In genomic region chr1:118963456-118964430, GRCh38 we compare ENCODE assay signal across 11 cellular contexts. TPM values are rescaled to one million over a fixed set of nuclear protein-coding genes. Genes with fewer than 3 reads are reported as not detected.
DNase-seq lines count a peak whose midpoint lies in the region; ATAC-seq and TF ChIP-seq lines count a peak whose summit lies in the region.
"Had no signal": no experiment of that assay in that cellular context is flagged by ENCODE, and none has a peak within 500 bp of the region (broad histone marks: within the 10 kb centered on the region; RNA-seq: fewer than 3 reads in every experiment).

No MANE protein-coding gene starts in this region.

- POLR2A ChIA-PET in WTC11 (lab: Charles Lee): no interaction called here

- ATAC-seq in Right ventricle myocardium inferior (peak; percentile 74), WTC11 (no peak), left cardiac atrium (peak; percentile 77 to 81), upper lobe of right lung (peak; percentile 47), HG03571 (IDR thresholded peaks at IDR 0.05; ENCODE audit: unreplicated experiment) (no peak), GM21825 (IDR thresholded peaks at IDR 0.05; ENCODE audit: unreplicated experiment) (no peak)

- peaks cover 46% of the 10 kb centered on the region for H3K27me3 ChIP-seq in left ventricle myocardium inferior (ENCODE audit: low read depth)
- H3K27me3 ChIP-seq in upper lobe of right lung: no peaks in the 10 kb centered on the region

- peaks cover 18% of the 10 kb centered on the region for H3K9me3 Mint-ChIP-seq in WTC11
- no peaks in the 10 kb centered on the region for H3K9me3 Mint-ChIP-seq in type B pancreatic cell

- H3K27ac ChIP-seq in left ventricle myocardium inferior (replicated peaks) (no peak overlapping the region), upper lobe of right lung (no peak overlapping the region)
- H3K27ac ChIP-seq: skin epidermis had no signal

- peaks cover 17% of the 10 kb centered on the region for H3K27me3 Mint-ChIP-seq in WTC11 (ENCODE audit: low read depth)
- peaks cover 22% of the 10 kb centered on the region for H3K27me3 Mint-ChIP-seq in type B pancreatic cell

- H3K36me3 ChIP-seq in left ventricle myocardium inferior: no peaks in the 10 kb centered on the region
- H3K36me3 ChIP-seq in upper lobe of right lung: no peaks in the 10 kb centered on the region

- TF ChIP-seq CTCF in left ventricle myocardium inferior (IDR thresholded peaks at IDR 0.05; ENCODE audit: borderline replicate concordance) (no peak), WTC11 (IDR thresholded peaks at IDR 0.05) (no peak), upper lobe of right lung (IDR thresholded peaks at IDR 0.05) (no peak), type B pancreatic cell (conservative IDR thresholded peaks at IDR 0.05) (no peak)

- H3K4me1 ChIP-seq in left ventricle myocardium inferior (no peaks in the 10 kb centered on the region), upper lobe of right lung (no peaks in the 10 kb centered on the region)

- CTCF ChIA-PET in WTC11 (lab: Charles Lee): no interaction called here

- H3K4me3 Mint-ChIP-seq in WTC11: no peak overlapping the region
- no peak overlapping the region for H3K4me3 Mint-ChIP-seq in type B pancreatic cell

- intact Hi-C loops in Right ventricle myocardium inferior (cut with DNase I) (no loop called here), left ventricle myocardium inferior (cut with micrococcal nuclease) (no loop called here), left cardiac atrium (cut with DNase I) (no loop called here), upper lobe of right lung (cut with DNase I) (no loop called here)

- H3K27ac Mint-ChIP-seq in WTC11 (no peak overlapping the region), type B pancreatic cell (no peak overlapping the region)

- H3K4me1 Mint-ChIP-seq in WTC11: peaks cover 36% of the 10 kb centered on the region
- peaks cover 13% of the 10 kb centered on the region for H3K4me1 Mint-ChIP-seq in type B pancreatic cell (ENCODE audit: unreplicated experiment)

- H3K4me3 ChIP-seq in left ventricle myocardium inferior (no peak overlapping the region), upper lobe of right lung (no peak overlapping the region)
- H3K4me3 ChIP-seq: skin epidermis had no signal

- DNase-seq in Right ventricle myocardium inferior (ENCODE audit: missing footprints) (no peak), left ventricle myocardium inferior (no peak), WTC11 (ENCODE audit: low spot score) (no peak), left cardiac atrium (no peak), upper lobe of right lung (no peak), type B pancreatic cell (ENCODE audit: extremely low spot score, unreplicated experiment) (no peak)
- DNase-seq: AML-193, NCI-H82 had no signal

- H3K9me3 ChIP-seq in left ventricle myocardium inferior (replicated peaks): no peaks in the 10 kb centered on the region
- H3K9me3 ChIP-seq in upper lobe of right lung: no peaks in the 10 kb centered on the region

- no peaks in the 10 kb centered on the region for H3K36me3 Mint-ChIP-seq in WTC11
- no peaks in the 10 kb centered on the region for H3K36me3 Mint-ChIP-seq in type B pancreatic cell

TF ChIP-seq in WTC11, 78 proteins besides CTCF, POLR2A, EP300 and RAD21:
- TF ChIP-seq GTF2I (CRISPR knock-in tag; conservative IDR thresholded peaks at IDR 0.05): no peak
- peak; percentile 100 for TF ChIP-seq GABPB1 (CRISPR knock-in tag; IDR thresholded peaks at IDR 0.05)

RNA-seq across cellular contexts. Expression of gene TBX15, which starts 24.4 kb away (rescaled TPM):
- total RNA-seq in Right ventricle myocardium inferior (0.43 TPM), left ventricle myocardium inferior (0.63 TPM), WTC11 (2021) (0.07 to 0.11 TPM (median 0.09 TPM) in 3 replicates), left cardiac atrium (1 to 10 TPM; 2.2 to 4.5 TPM), upper lobe of right lung (0.64 TPM), type B pancreatic cell (ENCODE audit: low replicate concordance) (0.19 and 8.5 TPM in 2 replicates)

Comparison
In these comparisons a context has a peak if more than half of its experiments do, and no peak if none do; other contexts are left out.
1. ATAC-seq: peak in Right ventricle myocardium inferior (single experiment), left cardiac atrium (2 of 2) and upper lobe of right lung (single experiment); none in WTC11 (single experiment), HG03571 (single experiment) and GM21825 (single experiment).